Comparison of ENCODE assay signal across 8 cellular contexts in the genomic region with DNA sequence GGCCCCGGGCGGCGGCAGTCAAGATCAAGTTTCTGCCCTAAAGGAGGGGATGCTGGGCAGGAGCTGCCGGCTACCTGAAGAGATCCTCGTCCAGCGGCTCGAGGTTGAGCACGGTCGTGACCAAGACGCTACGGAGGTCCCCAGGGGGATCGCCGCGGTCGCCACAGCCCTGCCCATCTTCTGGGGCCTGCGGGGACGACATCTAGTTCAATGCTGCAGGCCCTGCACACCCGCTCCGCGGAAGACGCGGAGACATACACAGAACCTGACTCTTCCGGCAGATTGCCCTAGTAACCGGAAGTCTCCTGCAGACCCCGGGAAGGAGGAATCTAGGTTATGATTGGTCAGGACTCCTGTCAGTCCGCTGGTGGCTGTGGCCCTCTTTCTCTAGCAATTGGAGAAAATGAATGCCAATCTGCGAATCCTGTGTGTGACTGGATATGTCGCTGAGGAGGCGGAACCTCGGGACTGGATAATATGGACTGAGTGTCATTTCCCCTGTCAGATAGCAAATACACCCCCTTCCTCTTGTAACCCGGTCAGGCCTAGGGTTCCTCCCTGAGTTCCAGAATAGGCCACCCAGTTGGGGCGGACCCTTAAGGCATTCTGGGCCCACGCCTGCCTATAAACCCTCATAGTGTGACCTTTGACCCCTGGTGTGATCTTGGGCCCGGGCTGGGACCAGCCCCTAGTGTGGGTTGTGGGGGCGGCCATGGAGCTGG. TPM values are rescaled to one million over a fixed set of nuclear protein-coding genes. Genes with fewer than 3 reads are reported as not detected.
DNase-seq lines count a peak whose midpoint lies in the region; ATAC-seq, FAIRE-seq and TF ChIP-seq lines count a peak whose summit lies in the region.

A gene (minus strand): TSS at position 279 of the 722 bp plus-strand sequence. CDS start 77 bp downstream, at position 202.
A gene (plus strand): TSS at position 501 of the 722 bp plus-strand sequence. CDS start 212 bp downstream, at position 713.

- no peaks in the 10 kb centered on the region for H3K36me3 ChIP-seq in BJ (ENCODE audit: control insufficient read depth, insufficient read depth, low read length)

- no peaks in the 10 kb centered on the region for H3K9me3 Mint-ChIP-seq in activated CD4-positive, alpha-beta T cell treated with anti-CD3 and anti-CD28 coated beads for 36 hours (ENCODE audit: low read depth)

- no peaks in the 10 kb centered on the region for H3K27me3 Mint-ChIP-seq in activated CD4-positive, alpha-beta T cell treated with anti-CD3 and anti-CD28 coated beads for 36 hours

- H3K27ac ChIP-seq in coronary artery = peak within 1 kb of the TSS; percentile 55 to 90

- peaks cover 7% of the 10 kb centered on the region for H3K36me3 Mint-ChIP-seq in activated CD4-positive, alpha-beta T cell treated with anti-CD3 and anti-CD28 coated beads for 36 hours (ENCODE audit: low read depth)

- peak within 1 kb of the TSS; percentile 93 for H3K4me3 Mint-ChIP-seq in activated CD4-positive, alpha-beta T cell treated with anti-CD3 and anti-CD28 coated beads for 36 hours

- no peaks in the 10 kb centered on the region for H3K27me3 ChIP-seq in BJ (ENCODE audit: control insufficient read depth, insufficient read depth, low read length)

- DNase-seq in BJ (ENCODE audit: low read depth) (peak; percentile 97), GM19239 (ENCODE audit: insufficient read length, low spot score) (peak; percentile 98), NCI-H510A treated with DMSO at 0.1 percent for 48 hours (lab: John Stamatoyannopoulos, UW) (peak; percentile 98), coronary artery (ENCODE audit: low spot score) (peak; percentile 97), left colon (peak; percentile 93 to 99)
- DNase-seq in activated CD4-positive, alpha-beta T cell treated with anti-CD3 and anti-CD28 coated beads for 36 hours = peak; percentile 95
- peak; percentile 62 to 91 for DNase-seq in stimulated activated CD4-positive, alpha-beta T cell treated with anti-CD3 and anti-CD28 coated beads, Interleukin-1b, Interleukin-23, amount 100 ng/mL, for 4 hours (ENCODE audit: low read depth in 2 of 2)

- H3K27ac Mint-ChIP-seq in activated CD4-positive, alpha-beta T cell treated with anti-CD3 and anti-CD28 coated beads for 36 hours = peak within 1 kb of the TSS; percentile 99

- POLR2A ChIA-PET in BJ (lab: Charles Lee) = no interaction called here
- POLR2A ChIA-PET in activated CD4-positive, alpha-beta T cell treated with anti-CD3 and anti-CD28 coated beads for 36 hours (lab: Charles Lee) = interaction anchor here (0.9 to 1.4 kb wide), 7 partner anchors 23 to 114 kb away, joined by 3 to 4 read pairs (median 3); a partner anchor contains a TSS

- TF ChIP-seq CTCF in BJ (IDR thresholded peaks at IDR 0.05; ENCODE audit: insufficient read depth, low read depth, low read length) (no peak), coronary artery (IDR thresholded peaks at IDR 0.05) (no peak)

- peak within 1 kb of the TSS; percentile 68 for H3K4me3 ChIP-seq in BJ (ENCODE audit: low read depth, low read length)
- H3K4me3 ChIP-seq in coronary artery = peak within 1 kb of the TSS; percentile 99

- CTCF ChIA-PET in BJ (lab: Yijun Ruan, JAX) = interaction anchor here (0.6 to 1.3 kb wide), 3 partner anchors 10 to 127 kb away, joined by 3 to 5 read pairs (median 3); no protein-coding TSS in a partner anchor
- CTCF ChIA-PET in activated CD4-positive, alpha-beta T cell treated with anti-CD3 and anti-CD28 coated beads for 36 hours (lab: Charles Lee) = interaction anchor here (0.7 to 1.7 kb wide), 4 partner anchors 25 to 113 kb away, joined by 3 to 6 read pairs (median 4); no protein-coding TSS in a partner anchor

- peaks cover 38% of the 10 kb centered on the region for H3K4me1 Mint-ChIP-seq in activated CD4-positive, alpha-beta T cell treated with anti-CD3 and anti-CD28 coated beads for 36 hours

- intact Hi-C loops in activated CD4-positive, alpha-beta T cell treated with anti-CD3 and anti-CD28 coated beads for 36 hours (cut with DNase I, micrococcal nuclease) = loop anchor here (1.0 to 2.0 kb wide), 9 partner anchors 24 to 232 kb away; a partner anchor contains a TSS
- intact Hi-C loops in left colon (cut with DNase I, micrococcal nuclease) = no loop called here

- FAIRE-seq in GM19239 (lab: Jason Lieb, UNC) = peak; percentile 94

- ATAC-seq in HG03442 (IDR thresholded peaks at IDR 0.05; ENCODE audit: unreplicated experiment) = peak; percentile 96
- ATAC-seq in activated CD4-positive, alpha-beta T cell treated with anti-CD3 and anti-CD28 coated beads for 36 hours = peak; percentile 97
- ATAC-seq in left colon = peak; percentile 91

RNA-seq across cellular contexts. Expression of the first gene that starts in this region (rescaled TPM):
- 34.3 and 49.9 TPM in 2 replicates for polyA plus RNA-seq in BJ (2011; rRNA removed)
- polyA minus RNA-seq in BJ (2011; rRNA and poly(A)+ RNA removed) = 19.7 and 41.8 TPM in 2 replicates
- 10 to 100 TPM; 21.9 to 22.6 TPM for total RNA-seq in activated CD4-positive, alpha-beta T cell treated with anti-CD3 and anti-CD28 coated beads for 36 hours
- total RNA-seq in left colon = 10 to 100 TPM; 46.5 to 47.9 TPM

RNA-seq across cellular contexts. Expression of the second gene that starts in this region (rescaled TPM):
- polyA plus RNA-seq in BJ (2011; rRNA removed) = 3.7 and 4.5 TPM in 2 replicates
- polyA minus RNA-seq in BJ (2011; rRNA and poly(A)+ RNA removed) = 5.4 and 11.1 TPM in 2 replicates
- 1 to 10 TPM; 4.2 to 4.8 TPM for total RNA-seq in activated CD4-positive, alpha-beta T cell treated with anti-CD3 and anti-CD28 coated beads for 36 hours
- total RNA-seq in left colon = 1 to 10 TPM; 4.2 to 5.6 TPM

Comparison
In these comparisons a context has a peak if more than half of its experiments do, and no peak if none do; other contexts are left out.
1. Peak in every context shown above with its lines: DNase-seq, ATAC-seq, H3K4me3 ChIP-seq and H3K27ac ChIP-seq.
2. intact Hi-C loops: an anchor here in activated CD4-positive, alpha-beta T cell treated with anti-CD3 and anti-CD28 coated beads for 36 hours (1.0 to 2.0 kb wide); none called in left colon.